Comparison of ENCODE assay signal across 18 cellular contexts in genomic region chr2:105525201-105525600, GRCh38.
DNase-seq lines count a peak whose midpoint lies in the region; ATAC-seq and TF ChIP-seq lines count a peak whose summit lies in the region.
"Had no signal": no experiment of that assay in that cellular context is flagged by ENCODE, and none has a peak within 500 bp of the region (broad histone marks: within the 10 kb centered on the region; RNA-seq: fewer than 3 reads in every experiment).

No MANE protein-coding gene starts in this region.

- no peaks in the 10 kb centered on the region for H3K9me3 ChIP-seq in colonic mucosa
- H3K9me3 ChIP-seq in neuronal stem cell (replicated peaks in 1 of 2; ENCODE audit: control insufficient read depth in 2 of 2, insufficient read depth in 1 of 2, low read depth in 1 of 2, low read length in 2 of 2), result peaks cover 0 to 7% of the 10 kb centered on the region in 2 donors
- no peaks in the 10 kb centered on the region for H3K9me3 ChIP-seq in stomach

- no CpG with 5 or more reads among the region's 6 CpGs for WGBS in neuronal stem cell (ENCODE audit: extremely low coverage in 2 of 2, insufficient read length in 2 of 2, insufficient replicate concordance in 1 of 2), 2 donors
- 80 to 95% (median 93%) methylated on average over 4 to 6 of the region's 6 CpGs for WGBS in stomach, 5 donors

- peak overlapping the region; percentile 38 for H3K14ac ChIP-seq in neuronal stem cell (ENCODE audit: low read length)

- H3K4me1 ChIP-seq in colonic mucosa (no peaks in the 10 kb centered on the region), neuronal stem cell (ENCODE audit: control insufficient read depth in 2 of 2, insufficient read depth in 1 of 2, low read depth in 1 of 2, low read length in 2 of 2) (no peaks in the 10 kb centered on the region), stomach (peaks cover 0 to 5% (median 0%) of the 10 kb centered on the region in 4 donors)
- H3K4me1 ChIP-seq: BLaER1, Caco-2 had no signal

- H3K9me3 Mint-ChIP-seq in activated CD4-positive, alpha-beta T cell treated with anti-CD3 and anti-CD28 coated beads, Interleukin-2, amount 10 ng/mL, durations not matched to agents 24 days and 14 days, result no peaks in the 10 kb centered on the region
- H3K9me3 Mint-ChIP-seq in activated CD4-positive, alpha-beta T cell treated with anti-CD3 and anti-CD28 coated beads for 36 hours (ENCODE audit: low read depth), result no peaks in the 10 kb centered on the region
- H3K9me3 Mint-ChIP-seq: CD8-positive, alpha-beta T cell had no signal

- peak overlapping the region; percentile 44 for H3K18ac ChIP-seq in neuronal stem cell (ENCODE audit: low read length)

- peaks cover 5% of the 10 kb centered on the region for H3K27me3 Mint-ChIP-seq in activated CD4-positive, alpha-beta T cell treated with anti-CD3 and anti-CD28 coated beads, Interleukin-2, amount 10 ng/mL, durations not matched to agents 24 days and 14 days
- no peaks in the 10 kb centered on the region for H3K27me3 Mint-ChIP-seq in activated CD4-positive, alpha-beta T cell treated with anti-CD3 and anti-CD28 coated beads for 36 hours
- H3K27me3 Mint-ChIP-seq: B cell had no signal

- H3K36me3 ChIP-seq in colonic mucosa (no peaks in the 10 kb centered on the region), neuronal stem cell (replicated peaks in 1 of 2; ENCODE audit: control insufficient read depth in 2 of 2, insufficient read depth in 2 of 2, low read length in 2 of 2) (no peaks in the 10 kb centered on the region), stomach (no peaks in the 10 kb centered on the region)
- H3K36me3 ChIP-seq: BLaER1 had no signal

- peak; percentile 34 for DNase-seq in activated CD4-positive, alpha-beta T cell treated with anti-CD3 and anti-CD28 coated beads, Interleukin-2, amount 10 ng/mL, durations not matched to agents 24 days and 14 days
- no peak for DNase-seq in activated CD4-positive, alpha-beta T cell treated with anti-CD3 and anti-CD28 coated beads for 36 hours
- DNase-seq in colonic mucosa (peak; percentile 15), neuronal stem cell (ENCODE audit: low spot score) (no peak), stomach (no peak), NOMO-1 treated with dmso at 0.1 percent for 144 hours (lab: John Stamatoyannopoulos, UW; ENCODE audit: unreplicated experiment) (no peak)
- DNase-seq: Caco-2; CD4-positive, CD25-positive, alpha-beta regulatory T cell; CD8-positive, alpha-beta T cell; DMS153; DND-41; GM23248; H7; HCEC 1CT had no signal

- ATAC-seq in activated CD4-positive, alpha-beta T cell treated with anti-CD3 and anti-CD28 coated beads for 36 hours, result no peak
- ATAC-seq: CD8-positive, alpha-beta T cell had no signal

- H3K27me3 ChIP-seq in colonic mucosa (no peaks in the 10 kb centered on the region), neuronal stem cell (ENCODE audit: control insufficient read depth in 3 of 3, insufficient read depth in 3 of 3, low read depth in 1 of 3, low read length in 3 of 3) (no peaks in the 10 kb centered on the region), stomach (no peaks in the 10 kb centered on the region)
- H3K27me3 ChIP-seq: BLaER1 had no signal

- H3K4me3 ChIP-seq in colonic mucosa (no peak overlapping the region), neuronal stem cell (ENCODE audit: low read length in 2 of 2) (no peak overlapping the region), stomach (no peak overlapping the region)
- H3K4me3 ChIP-seq: BLaER1, GM23248 had no signal

- no peak overlapping the region for H2AFZ ChIP-seq in neuronal stem cell (ENCODE audit: low read length)
- H2AFZ ChIP-seq: GM23248 had no signal

- no peak overlapping the region for H3K27ac ChIP-seq in colonic mucosa
- no peak overlapping the region for H3K27ac ChIP-seq in neuronal stem cell (replicated peaks; ENCODE audit: low read length)
- H3K27ac ChIP-seq in stomach, result no peak overlapping the region
- H3K27ac ChIP-seq: 22Rv1, BLaER1, C4-2B, GM23248 had no signal

- TF ChIP-seq POLR2A in stomach (IDR thresholded peaks at IDR 0.05), result no peak

- no peak overlapping the region for H2BK12ac ChIP-seq in neuronal stem cell (ENCODE audit: low read length)

- H4K91ac ChIP-seq in neuronal stem cell (ENCODE audit: low read depth, low read length, poor library complexity), result no peak overlapping the region

- TF ChIP-seq CTCF in colonic mucosa (IDR thresholded peaks at IDR 0.05), result no peak
- TF ChIP-seq CTCF in stomach (IDR thresholded peaks at IDR 0.05), result no peak

- peak overlapping the region; percentile 43 for H2BK15ac ChIP-seq in neuronal stem cell (ENCODE audit: low read length)

- no peak overlapping the region for H3K27ac Mint-ChIP-seq in activated CD4-positive, alpha-beta T cell treated with anti-CD3 and anti-CD28 coated beads, Interleukin-2, amount 10 ng/mL, durations not matched to agents 24 days and 14 days
- no peak overlapping the region for H3K27ac Mint-ChIP-seq in activated CD4-positive, alpha-beta T cell treated with anti-CD3 and anti-CD28 coated beads for 36 hours
- H3K27ac Mint-ChIP-seq: B cell; CD4-positive, CD25-positive, alpha-beta regulatory T cell; CD8-positive, alpha-beta T cell had no signal

- no peaks in the 10 kb centered on the region for H3K79me1 ChIP-seq in neuronal stem cell (ENCODE audit: low read depth, low read length)

- H3K4ac ChIP-seq in neuronal stem cell (ENCODE audit: low read length), result no peak overlapping the region

- TF ChIP-seq EP300 in stomach (IDR thresholded peaks at IDR 0.05), result no peak

- CTCF ChIA-PET in activated CD4-positive, alpha-beta T cell treated with anti-CD3 and anti-CD28 coated beads for 36 hours (lab: Charles Lee), result interaction anchor here (1.1 kb wide), 1 partner anchor 153 kb away, joined by 3 read pairs; no protein-coding TSS in a partner anchor

- no peaks in the 10 kb centered on the region for H3K4me1 Mint-ChIP-seq in activated CD4-positive, alpha-beta T cell treated with anti-CD3 and anti-CD28 coated beads, Interleukin-2, amount 10 ng/mL, durations not matched to agents 24 days and 14 days
- H3K4me1 Mint-ChIP-seq in activated CD4-positive, alpha-beta T cell treated with anti-CD3 and anti-CD28 coated beads for 36 hours, result no peaks in the 10 kb centered on the region
- H3K4me1 Mint-ChIP-seq: B cell; CD4-positive, CD25-positive, alpha-beta regulatory T cell had no signal

- H4K8ac ChIP-seq in neuronal stem cell (ENCODE audit: low read depth, low read length), result no peak overlapping the region

- H3K4me2 ChIP-seq in neuronal stem cell (ENCODE audit: insufficient read depth, low read length, poor library complexity, severe bottlenecking), result no peak overlapping the region
- H3K4me2 ChIP-seq: BLaER1 had no signal

- no peak overlapping the region for H3K9ac ChIP-seq in colonic mucosa (ENCODE audit: low read depth in 2 of 2, low read length in 2 of 2)
- H3K9ac ChIP-seq in neuronal stem cell (ENCODE audit: low read depth, low read length, poor library complexity), result no peak overlapping the region
- H3K9ac ChIP-seq: BLaER1, GM23248 had no signal

- H3K4me3 Mint-ChIP-seq in activated CD4-positive, alpha-beta T cell treated with anti-CD3 and anti-CD28 coated beads, Interleukin-2, amount 10 ng/mL, durations not matched to agents 24 days and 14 days, result no peak overlapping the region
- H3K4me3 Mint-ChIP-seq in activated CD4-positive, alpha-beta T cell treated with anti-CD3 and anti-CD28 coated beads for 36 hours, result no peak overlapping the region
- H3K4me3 Mint-ChIP-seq: B cell; CD4-positive, CD25-positive, alpha-beta regulatory T cell; CD8-positive, alpha-beta T cell had no signal

- H3K23ac ChIP-seq in neuronal stem cell (ENCODE audit: low read depth, low read length, poor library complexity), result no peak overlapping the region

- no peaks in the 10 kb centered on the region for H3K36me3 Mint-ChIP-seq in activated CD4-positive, alpha-beta T cell treated with anti-CD3 and anti-CD28 coated beads, Interleukin-2, amount 10 ng/mL, durations not matched to agents 24 days and 14 days (ENCODE audit: low read depth)
- H3K36me3 Mint-ChIP-seq in activated CD4-positive, alpha-beta T cell treated with anti-CD3 and anti-CD28 coated beads for 36 hours (ENCODE audit: low read depth), result no peaks in the 10 kb centered on the region
- H3K36me3 Mint-ChIP-seq: CD4-positive, CD25-positive, alpha-beta regulatory T cell; CD8-positive, alpha-beta T cell had no signal

- no peak overlapping the region for H2AK5ac ChIP-seq in neuronal stem cell (ENCODE audit: low read depth, low read length)

- no peak overlapping the region for H2BK120ac ChIP-seq in neuronal stem cell (ENCODE audit: low read depth, low read length)

- POLR2A ChIA-PET in activated CD4-positive, alpha-beta T cell treated with anti-CD3 and anti-CD28 coated beads for 36 hours (lab: Charles Lee), result no interaction called here

- intact Hi-C loops in activated CD4-positive, alpha-beta T cell treated with anti-CD3 and anti-CD28 coated beads, Interleukin-2, amount 10 ng/mL, durations not matched to agents 24 days and 14 days (cut with micrococcal nuclease), result no loop called here
- intact Hi-C loops in activated CD4-positive, alpha-beta T cell treated with anti-CD3 and anti-CD28 coated beads for 36 hours (cut with DNase I, micrococcal nuclease), result no loop called here
- intact Hi-C loops in colonic mucosa (cut with DNase I) (no loop called here), stomach (cut with DNase I; ENCODE audit: low total_unique reads) (no loop called here)

- H2BK5ac ChIP-seq in neuronal stem cell (ENCODE audit: low read length), result no peak overlapping the region

Comparison
In these comparisons a context has a peak if more than half of its experiments do, and no peak if none do; other contexts are left out.
1. DNase-seq: peak in activated CD4-positive, alpha-beta T cell treated with anti-CD3 and anti-CD28 coated beads, Interleukin-2, amount 10 ng/mL, durations not matched to agents 24 days and 14 days (single experiment) and colonic mucosa (single experiment); none in activated CD4-positive, alpha-beta T cell treated with anti-CD3 and anti-CD28 coated beads for 36 hours (single experiment), neuronal stem cell (single experiment), stomach (single experiment) and NOMO-1 treated with dmso at 0.1 percent for 144 hours (single experiment).